Comparison of ENCODE assay signal across 17 cellular contexts in genomic region chr1:162376754-162377153, GRCh38. TPM values are rescaled to one million over a fixed set of nuclear protein-coding genes. Genes with fewer than 3 reads are reported as not detected.
A peak's percentile ranks its signal among the peaks of the same experiment; 100 is the strongest.
DNase-seq lines count a peak whose midpoint lies in the region; ATAC-seq and TF ChIP-seq lines count a peak whose summit lies in the region.
"Had no signal": no experiment of that assay in that cellular context is flagged by ENCODE, and none has a peak within 500 bp of the region (broad histone marks: within the 10 kb centered on the region; RNA-seq: fewer than 3 reads in every experiment).

A gene with protein sequence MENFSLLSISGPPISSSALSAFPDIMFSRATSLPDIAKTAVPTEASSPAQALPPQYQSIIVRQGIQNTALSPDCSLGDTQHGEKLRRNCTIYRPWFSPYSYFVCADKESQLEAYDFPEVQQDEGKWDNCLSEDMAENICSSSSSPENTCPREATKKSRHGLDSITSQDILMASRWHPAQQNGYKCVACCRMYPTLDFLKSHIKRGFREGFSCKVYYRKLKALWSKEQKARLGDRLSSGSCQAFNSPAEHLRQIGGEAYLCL (minus strand): TSS chr1:162376854. CDS start chr1:162376790, 64 bp downstream.

- DNase-seq in Karpas-422 (no peak), T-helper 17 cell (no peak), endothelial cell (ENCODE audit: low spot score) (no peak), pons (ENCODE audit: low spot score) (peak; percentile 14), NCI-H2107 (lab: John Stamatoyannopoulos, UW) (no peak), NCI-H526 (lab: John Stamatoyannopoulos, UW) (no peak)
- no peak for DNase-seq in activated naive CD8-positive, alpha-beta T cell treated with anti-CD3 and anti-CD28 coated beads for 36 hours
- DNase-seq in CD8-positive, alpha-beta T cell: no peak
- DNase-seq: CD8-positive, alpha-beta memory T cell; COR-L47; H9 had no signal

- POLR2A ChIA-PET in CD8-positive, alpha-beta T cell (lab: Charles Lee): no interaction called here

- no peak within 1 kb of the TSS for H2AFZ ChIP-seq in Karpas-422 (ENCODE audit: low read length)

- H3K4me3 Mint-ChIP-seq in T-helper 17 cell: peak within 1 kb of the TSS; percentile 19
- no peak within 1 kb of the TSS for H3K4me3 Mint-ChIP-seq in endothelial cell (ENCODE audit: unreplicated experiment)
- no peak within 1 kb of the TSS for H3K4me3 Mint-ChIP-seq in activated naive CD8-positive, alpha-beta T cell treated with anti-CD3 and anti-CD28 coated beads for 36 hours
- no peak within 1 kb of the TSS for H3K4me3 Mint-ChIP-seq in CD8-positive, alpha-beta T cell
- H3K4me3 Mint-ChIP-seq: B cell; CD8-positive, alpha-beta memory T cell; H9; IgD-negative memory B cell had no signal

- peak within 1 kb of the TSS; percentile 51 for H3K4me2 ChIP-seq in Karpas-422 (ENCODE audit: low read depth, low read length, poor library complexity, severe bottlenecking)
- H3K4me2 ChIP-seq: BLaER1 treated with 17β-estradiol and CSF1 and Interleukin-3, amounts not matched to agents 10 nM and 100 nM had no signal

- no peaks in the 10 kb centered on the region for H3K9me3 ChIP-seq in Karpas-422 (ENCODE audit: low read length)
- H3K9me3 ChIP-seq in T-helper 17 cell (ENCODE audit: control insufficient read depth, low read length, poor library complexity, severe bottlenecking): no peaks in the 10 kb centered on the region
- no peaks in the 10 kb centered on the region for H3K9me3 ChIP-seq in CD8-positive, alpha-beta T cell (ENCODE audit: low read length)
- H3K9me3 ChIP-seq: BLaER1 treated with 17β-estradiol and CSF1 and Interleukin-3, amounts not matched to agents 10 nM and 100 nM had no signal

- no peaks in the 10 kb centered on the region for H3K9me2 ChIP-seq in Karpas-422 (replicated peaks; ENCODE audit: insufficient read depth, low read length)

- no peaks in the 10 kb centered on the region for H4K20me1 ChIP-seq in Karpas-422 (ENCODE audit: insufficient read depth, low read depth, low read length)
- H4K20me1 ChIP-seq: BLaER1 treated with 17β-estradiol and CSF1 and Interleukin-3, amounts not matched to agents 10 nM and 100 nM had no signal

- CTCF ChIA-PET in CD8-positive, alpha-beta T cell (lab: Charles Lee): no interaction called here

- no peak within 1 kb of the TSS for H3K27ac Mint-ChIP-seq in T-helper 17 cell
- H3K27ac Mint-ChIP-seq in endothelial cell (ENCODE audit: unreplicated experiment): peak within 1 kb of the TSS; percentile 1
- no peak within 1 kb of the TSS for H3K27ac Mint-ChIP-seq in activated naive CD8-positive, alpha-beta T cell treated with anti-CD3 and anti-CD28 coated beads for 36 hours
- H3K27ac Mint-ChIP-seq in CD8-positive, alpha-beta T cell: no peak within 1 kb of the TSS
- H3K27ac Mint-ChIP-seq: B cell, IgD-negative memory B cell had no signal

- peaks cover 50% of the 10 kb centered on the region for H3K4me1 ChIP-seq in Karpas-422 (ENCODE audit: low read length)
- H3K4me1 ChIP-seq in CD8-positive, alpha-beta T cell (ENCODE audit: insufficient read depth, low read length): no peaks in the 10 kb centered on the region

- intact Hi-C loops in CD8-positive, alpha-beta T cell (cut with DNase I, micrococcal nuclease): no loop called here

- H3K27me3 Mint-ChIP-seq in T-helper 17 cell (peaks cover 12% of the 10 kb centered on the region), endothelial cell (ENCODE audit: unreplicated experiment) (peaks cover 15% of the 10 kb centered on the region)
- H3K27me3 Mint-ChIP-seq in activated naive CD8-positive, alpha-beta T cell treated with anti-CD3 and anti-CD28 coated beads for 36 hours: no peaks in the 10 kb centered on the region
- no peaks in the 10 kb centered on the region for H3K27me3 Mint-ChIP-seq in CD8-positive, alpha-beta T cell (ENCODE audit: low read depth)
- H3K27me3 Mint-ChIP-seq: CD8-positive, alpha-beta memory T cell had no signal

- H3K36me3 Mint-ChIP-seq in T-helper 17 cell (ENCODE audit: low read depth): no peaks in the 10 kb centered on the region
- H3K36me3 Mint-ChIP-seq in endothelial cell (ENCODE audit: low read depth, unreplicated experiment): peaks cover 23% of the 10 kb centered on the region
- H3K36me3 Mint-ChIP-seq in activated naive CD8-positive, alpha-beta T cell treated with anti-CD3 and anti-CD28 coated beads for 36 hours: no peaks in the 10 kb centered on the region
- no peaks in the 10 kb centered on the region for H3K36me3 Mint-ChIP-seq in CD8-positive, alpha-beta T cell
- H3K36me3 Mint-ChIP-seq: CD8-positive, alpha-beta memory T cell had no signal

- no peaks in the 10 kb centered on the region for H3K27me3 ChIP-seq in Karpas-422 (ENCODE audit: low read length)
- no peaks in the 10 kb centered on the region for H3K27me3 ChIP-seq in CD8-positive, alpha-beta T cell (ENCODE audit: insufficient read depth, low read length)
- H3K27me3 ChIP-seq: BLaER1 treated with 17β-estradiol and CSF1 and Interleukin-3, amounts not matched to agents 10 nM and 100 nM had no signal

- 0 out of 2 replicates have a peak within 1 kb of the TSS, but pooled peaks have one; percentile 0 for H3K4me3 ChIP-seq in Karpas-422 (ENCODE audit: low read length)
- no peak within 1 kb of the TSS for H3K4me3 ChIP-seq in CD8-positive, alpha-beta T cell (ENCODE audit: low read depth, low read length)
- H3K4me3 ChIP-seq: BLaER1 treated with 17β-estradiol and CSF1 and Interleukin-3, amounts not matched to agents 10 nM and 100 nM had no signal

- no peak for ATAC-seq in T-helper 17 cell
- ATAC-seq in CD8-positive, alpha-beta T cell: no peak
- ATAC-seq: HepG2 had no signal

- no peaks in the 10 kb centered on the region for H3K9me3 Mint-ChIP-seq in endothelial cell (ENCODE audit: unreplicated experiment)
- H3K9me3 Mint-ChIP-seq in activated naive CD8-positive, alpha-beta T cell treated with anti-CD3 and anti-CD28 coated beads for 36 hours: no peaks in the 10 kb centered on the region
- H3K9me3 Mint-ChIP-seq in CD8-positive, alpha-beta T cell: no peaks in the 10 kb centered on the region
- H3K9me3 Mint-ChIP-seq: CD8-positive, alpha-beta memory T cell; H9; IgD-negative memory B cell had no signal

- H3K79me2 ChIP-seq in Karpas-422 (ENCODE audit: low read length): no peaks in the 10 kb centered on the region

- no peak for TF ChIP-seq CTCF in endothelial cell (IDR thresholded peaks at IDR 0.05; ENCODE audit: unreplicated experiment)
- TF ChIP-seq CTCF in CD8-positive, alpha-beta T cell (IDR thresholded peaks at IDR 0.05): no peak

- peak within 1 kb of the TSS; percentile 13; the same call in 1 of the 2 replicates for H3K9ac ChIP-seq in Karpas-422 (ENCODE audit: low read length)
- H3K9ac ChIP-seq: BLaER1 treated with 17β-estradiol and CSF1 and Interleukin-3, amounts not matched to agents 10 nM and 100 nM had no signal

- no peaks in the 10 kb centered on the region for H3K36me3 ChIP-seq in Karpas-422 (ENCODE audit: insufficient read depth, low read length)
- H3K36me3 ChIP-seq in CD8-positive, alpha-beta T cell (ENCODE audit: insufficient read depth, low read length): no peaks in the 10 kb centered on the region
- H3K36me3 ChIP-seq: BLaER1 treated with 17β-estradiol and CSF1 and Interleukin-3, amounts not matched to agents 10 nM and 100 nM had no signal

- H3K4me1 Mint-ChIP-seq in T-helper 17 cell (peaks cover 2% of the 10 kb centered on the region), endothelial cell (ENCODE audit: unreplicated experiment) (peaks cover 7% of the 10 kb centered on the region)
- H3K4me1 Mint-ChIP-seq in activated naive CD8-positive, alpha-beta T cell treated with anti-CD3 and anti-CD28 coated beads for 36 hours: no peaks in the 10 kb centered on the region
- H3K4me1 Mint-ChIP-seq in CD8-positive, alpha-beta T cell (ENCODE audit: low read depth): no peaks in the 10 kb centered on the region
- H3K4me1 Mint-ChIP-seq: B cell; CD8-positive, alpha-beta memory T cell; H9; IgD-negative memory B cell had no signal

- H3K27ac ChIP-seq in Karpas-422 (ENCODE audit: low read length): no peak within 1 kb of the TSS
- no peak within 1 kb of the TSS for H3K27ac ChIP-seq in CD8-positive, alpha-beta T cell (ENCODE audit: low read depth, low read length)
- H3K27ac ChIP-seq: BLaER1 treated with 17β-estradiol and CSF1 and Interleukin-3, amounts not matched to agents 10 nM and 100 nM had no signal

RNA-seq across cellular contexts. Expression of the gene that starts here (rescaled TPM):
- not detected in 2 replicates for total RNA-seq in Karpas-422 (2014; rRNA removed; shearing (Covaris generic); ENCODE audit: low replicate concordance)
- total RNA-seq in T-helper 17 cell (not detected), endothelial cell (ENCODE audit: unreplicated experiment) (not detected)
- total RNA-seq in activated naive CD8-positive, alpha-beta T cell treated with anti-CD3 and anti-CD28 coated beads for 36 hours: not detected
- total RNA-seq in CD8-positive, alpha-beta T cell: not detected
- total RNA-seq: A172; B cell; CD8-positive, alpha-beta memory T cell; H1; H9; HepG2 had no signal
